1 cellular context compared by ENCODE assay signal in genomic region chr9:101354765-101355708, GRCh38.
TF ChIP-seq lines count a peak whose summit lies in the region.

No MANE protein-coding gene starts in this region.

TF ChIP-seq in HepG2, 621 proteins besides CTCF, POLR2A, EP300 and RAD21 (continued from another document and continues in another):
- no peak for TF ChIP-seq ZBTB25 (CRISPR knock-in tag; IDR thresholded peaks at IDR 0.05)
- TF ChIP-seq ZNF775 (CRISPR knock-in tag; IDR thresholded peaks at IDR 0.05; ENCODE audit: borderline replicate concordance): no peak
- no peak for TF ChIP-seq AKNA (CRISPR knock-in tag; IDR thresholded peaks at IDR 0.05; ENCODE audit: borderline replicate concordance)
- no peak for TF ChIP-seq ZNF740 (CRISPR knock-in tag; IDR thresholded peaks at IDR 0.05)
- no peak for TF ChIP-seq ZNF660 (CRISPR knock-in tag; IDR thresholded peaks at IDR 0.05; ENCODE audit: borderline replicate concordance, low read depth)
- peak; percentile 36; the same call in 1 of the 2 replicates for TF ChIP-seq RXRA (CRISPR knock-in tag; IDR thresholded peaks at IDR 0.05)
- TF ChIP-seq POGK (CRISPR knock-in tag; conservative IDR thresholded peaks at IDR 0.05): peak; percentile 49; the same call in 1 of the 2 replicates
- TF ChIP-seq E2F5 (CRISPR knock-in tag; conservative IDR thresholded peaks at IDR 0.05): no peak
- no peak for TF ChIP-seq TCF12 (IDR thresholded peaks at IDR 0.05)
- TF ChIP-seq TCF12 (CRISPR knock-in tag; IDR thresholded peaks at IDR 0.05): no peak
- 0 out of 2 replicates have a peak, but pooled peaks have one; percentile 9 for TF ChIP-seq HMGXB3 (CRISPR knock-in tag; IDR thresholded peaks at IDR 0.05; ENCODE audit: borderline replicate concordance)
- TF ChIP-seq SMARCE1 (IDR thresholded peaks at IDR 0.05; ENCODE audit: borderline replicate concordance): no peak
- TF ChIP-seq MED13 (CRISPR knock-in tag; IDR thresholded peaks at IDR 0.05): no peak
- TF ChIP-seq MEF2D (CRISPR knock-in tag; IDR thresholded peaks at IDR 0.05): no peak; the same call in 1 of the 2 replicates
- no peak for TF ChIP-seq ZBTB39 (CRISPR knock-in tag; IDR thresholded peaks at IDR 0.05)
- no peak; the same call in 1 of the 2 replicates for TF ChIP-seq KDM1A (CRISPR knock-in tag; IDR thresholded peaks at IDR 0.05)
- TF ChIP-seq RNF2 (conservative IDR thresholded peaks at IDR 0.05; ENCODE audit: low read depth): no peak
- no peak for TF ChIP-seq ZNF619 (CRISPR knock-in tag; IDR thresholded peaks at IDR 0.05)
- TF ChIP-seq ZNF687 (CRISPR knock-in tag; IDR thresholded peaks at IDR 0.05): peak; percentile 96
- no peak for TF ChIP-seq ZMAT5 (CRISPR knock-in tag; IDR thresholded peaks at IDR 0.05; ENCODE audit: borderline replicate concordance, low read depth)
- TF ChIP-seq KDM4B (CRISPR knock-in tag; IDR thresholded peaks at IDR 0.05): 0 out of 2 replicates have a peak, but pooled peaks have one; percentile 42
- no peak for TF ChIP-seq ZFP37 (CRISPR knock-in tag; IDR thresholded peaks at IDR 0.05; ENCODE audit: borderline replicate concordance)
- TF ChIP-seq CREM (IDR thresholded peaks at IDR 0.05): no peak
- no peak for TF ChIP-seq CREM (CRISPR knock-in tag; IDR thresholded peaks at IDR 0.05)
- TF ChIP-seq ZNF558 (CRISPR knock-in tag; IDR thresholded peaks at IDR 0.05; ENCODE audit: borderline replicate concordance): no peak
- TF ChIP-seq HNRNPK (IDR thresholded peaks at IDR 0.05; ENCODE audit: low read depth, low read length, poor library complexity, severe bottlenecking): no peak
- no peak; the same call in 1 of the 2 replicates for TF ChIP-seq NR2F6 (IDR thresholded peaks at IDR 0.05)
- TF ChIP-seq NR2F6 (CRISPR knock-in tag; IDR thresholded peaks at IDR 0.05): no peak
- no peak for TF ChIP-seq HMGA1 (CRISPR knock-in tag; conservative IDR thresholded peaks at IDR 0.05)
- TF ChIP-seq PRPF4 (IDR thresholded peaks at IDR 0.05; ENCODE audit: low read depth, low read length, poor library complexity, severe bottlenecking): peak; percentile 7
- TF ChIP-seq MED8 (CRISPR knock-in tag; IDR thresholded peaks at IDR 0.05; ENCODE audit: insufficient replicate concordance): no peak
- TF ChIP-seq AHR (CRISPR knock-in tag; IDR thresholded peaks at IDR 0.05): no peak; the same call in 1 of the 2 replicates
- 0 out of 2 replicates have a peak, but pooled peaks have one; percentile 63 for TF ChIP-seq ZNF546 (CRISPR knock-in tag; conservative IDR thresholded peaks at IDR 0.05)
- no peak for TF ChIP-seq GATAD2A (CRISPR knock-in tag; IDR thresholded peaks at IDR 0.05)
- TF ChIP-seq ZNF629 (CRISPR knock-in tag; conservative IDR thresholded peaks at IDR 0.05): no peak
- no peak for TF ChIP-seq RBFOX2 (IDR thresholded peaks at IDR 0.05; ENCODE audit: low read depth, low read length)
- TF ChIP-seq ATF7-NPFF (CRISPR knock-in tag; IDR thresholded peaks at IDR 0.05; ENCODE audit: low read depth): no peak
- peak; percentile 34 for TF ChIP-seq ZEB1 (IDR thresholded peaks at IDR 0.05; ENCODE audit: insufficient replicate concordance, low read depth)
